10 cellular contexts compared by ENCODE assay signal in genomic region chr7:19117870-19118608, GRCh38. TPM values are rescaled to one million over a fixed set of nuclear protein-coding genes. Genes with fewer than 3 reads are reported as not detected.
A peak's percentile ranks its signal among the peaks of the same experiment; 100 is the strongest.
DNase-seq lines count a peak whose midpoint lies in the region; ATAC-seq and TF ChIP-seq lines count a peak whose summit lies in the region.
"Had no signal": no experiment of that assay in that cellular context is flagged by ENCODE, and none has a peak within 500 bp of the region (broad histone marks: within the 10 kb centered on the region; RNA-seq: fewer than 3 reads in every experiment).

No MANE protein-coding gene starts in this region.

- no peaks in the 10 kb centered on the region for H3K36me3 Mint-ChIP-seq in neural progenitor cell

- intact Hi-C loops in esophagus muscularis mucosa (cut with DNase I) = no loop called here

- H3K4me3 Mint-ChIP-seq in neural progenitor cell = peak overlapping the region; percentile 86

- CTCF ChIA-PET in BJ (lab: Yijun Ruan, JAX) = interaction anchor here (0.5 to 2.6 kb wide), 5 partner anchors 10 to 528 kb away, joined by 3 to 11 read pairs (median 4); no protein-coding TSS in a partner anchor

- no peaks in the 10 kb centered on the region for H3K79me2 ChIP-seq in neural progenitor cell (ENCODE audit: low read depth)

- no peaks in the 10 kb centered on the region for H3K27me3 ChIP-seq in BJ (ENCODE audit: control insufficient read depth, insufficient read depth, low read length)
- peaks cover 0 to 59% (median 8%) of the 10 kb centered on the region in 4 donors for H3K27me3 ChIP-seq in esophagus muscularis mucosa
- peaks cover 100% of the 10 kb centered on the region for H3K27me3 ChIP-seq in neural progenitor cell

- peak overlapping the region; percentile 83 for H3K4me2 ChIP-seq in neural progenitor cell

- POLR2A ChIA-PET in BJ (lab: Charles Lee) = interaction anchor here (0.7 to 1.0 kb wide), 4 partner anchors 11 to 1138 kb away, joined by 3 to 4 read pairs (median 3); no protein-coding TSS in a partner anchor

- H3K9ac ChIP-seq in neural progenitor cell = no peak overlapping the region

- H3K4me1 ChIP-seq in esophagus muscularis mucosa (peaks cover 16 to 40% (median 32%) of the 10 kb centered on the region in 4 donors), neural progenitor cell (peaks cover 6% of the 10 kb centered on the region)

- H3K27ac ChIP-seq in esophagus muscularis mucosa (replicated peaks in 1 of 4) = peak overlapping the region; percentile 78 to 87 (median 84)
- no peak overlapping the region for H3K27ac ChIP-seq in neural progenitor cell

- peak; percentile 38 for TF ChIP-seq CTCF in BJ (IDR thresholded peaks at IDR 0.05; ENCODE audit: insufficient read depth, low read depth, low read length)
- no peak for TF ChIP-seq CTCF in esophagus muscularis mucosa (IDR thresholded peaks at IDR 0.05)
- TF ChIP-seq CTCF in neural progenitor cell (IDR thresholded peaks at IDR 0.05) = peak; percentile 5

- no peak for TF ChIP-seq POLR2A in esophagus muscularis mucosa (IDR thresholded peaks at IDR 0.05; ENCODE audit: low read depth)

- H3K4me3 ChIP-seq in BJ (ENCODE audit: low read depth, low read length) (peak overlapping the region; percentile 87), esophagus muscularis mucosa (peak overlapping the region; percentile 59 to 89 (median 74)), neural progenitor cell (peak overlapping the region; percentile 53)

- no peaks in the 10 kb centered on the region for H3K9me3 Mint-ChIP-seq in neural progenitor cell

- H3K27ac Mint-ChIP-seq in neural progenitor cell = no peak overlapping the region

- 7% methylated on average over 8 of the region's 51 CpGs for WGBS in esophagus muscularis mucosa

- peaks cover 65% of the 10 kb centered on the region for H4K20me1 ChIP-seq in neural progenitor cell (ENCODE audit: low read depth)

- H3K9me3 ChIP-seq in esophagus muscularis mucosa (no peaks in the 10 kb centered on the region), neural progenitor cell (ENCODE audit: low read depth) (no peaks in the 10 kb centered on the region)

- TF ChIP-seq EP300 in esophagus muscularis mucosa (IDR thresholded peaks at IDR 0.05) = no peak

- no peak for ATAC-seq in GM18868 (IDR thresholded peaks at IDR 0.05; ENCODE audit: unreplicated experiment)

- peaks cover 18% of the 10 kb centered on the region for H3F3A ChIP-seq in neural progenitor cell (ENCODE audit: low read depth)

- H3K36me3 ChIP-seq in BJ (ENCODE audit: control insufficient read depth, insufficient read depth, low read length) (no peaks in the 10 kb centered on the region; the same call in 1 of the 2 replicates), esophagus muscularis mucosa (no peaks in the 10 kb centered on the region), neural progenitor cell (no peaks in the 10 kb centered on the region)

- H2AFZ ChIP-seq in neural progenitor cell (replicated peaks) = no peak overlapping the region

- H3K27me3 Mint-ChIP-seq in neural progenitor cell (ENCODE audit: insufficient read depth, low read depth) = peaks cover 55% of the 10 kb centered on the region

- no peak for DNase-seq in BJ (ENCODE audit: low read depth)
- peak; percentile 79 for DNase-seq in LHCN-M2 (ENCODE audit: low read depth)
- no peak for DNase-seq in esophagus muscularis mucosa (ENCODE audit: extremely low spot score)
- peak; percentile 57 for DNase-seq in neural progenitor cell (ENCODE audit: low spot score)
- no peak for DNase-seq in amygdala (lab: John Stamatoyannopoulos, UW)
- DNase-seq in GM19240 (ENCODE audit: insufficient read length, low spot score) = no peak
- no peak for DNase-seq in activated gamma-delta T cell treated with Interleukin-2 at 50 U/mL for 16 hours
- DNase-seq: caudate nucleus had no signal

- H3K4me1 Mint-ChIP-seq in neural progenitor cell = peaks cover 14% of the 10 kb centered on the region

RNA-seq across cellular contexts. Expression of gene TWIST1, which starts 0.6 kb away (rescaled TPM):
- 19.8 and 28.2 TPM in 2 replicates for polyA plus RNA-seq in BJ (2011; rRNA removed)
- polyA minus RNA-seq in BJ (2011; rRNA and poly(A)+ RNA removed) = 39.1 and 47.7 TPM in 2 replicates
- total RNA-seq in LHCN-M2 (2014; rRNA removed) (145 and 175 TPM in 2 replicates), esophagus muscularis mucosa (10 to 100 TPM; 15.6 to 18.3 (median 16.1) TPM), neural progenitor cell (ENCODE audit: low replicate concordance) (not detected in 2 replicates)
- polyA plus RNA-seq in LHCN-M2 (2012) = 77.6 TPM
- total RNA-seq: NCI-H460 had no signal

RNA-seq across cellular contexts. Expression of gene FERD3L, which starts 27.2 kb away (rescaled TPM):
- polyA plus RNA-seq in BJ (2011; rRNA removed) = not detected in 2 replicates
- polyA minus RNA-seq in BJ (2011; rRNA and poly(A)+ RNA removed) = not detected in 2 replicates
- total RNA-seq in LHCN-M2 (2014; rRNA removed) (not detected in 2 replicates), esophagus muscularis mucosa (not detected), neural progenitor cell (ENCODE audit: low replicate concordance) (not detected in 2 replicates)
- polyA plus RNA-seq in LHCN-M2 (2012) = not detected
- total RNA-seq: NCI-H460 had no signal

Comparison
In these comparisons a context has a peak if more than half of its experiments do, and no peak if none do; other contexts are left out.
1. DNase-seq: peak in LHCN-M2 (single experiment) and neural progenitor cell (single experiment); none in BJ (single experiment), esophagus muscularis mucosa (single experiment), amygdala (0 of 56), GM19240 (single experiment) and activated gamma-delta T cell treated with Interleukin-2 at 50 U/mL for 16 hours (single experiment).
2. CTCF ChIP-seq: peak in BJ (single experiment) and neural progenitor cell (single experiment); none in esophagus muscularis mucosa (0 of 3).
3. RNA of gene TWIST1, which starts 0.6 kb away (total RNA-seq): 145 to 175 TPM in LHCN-M2 and 15.6 to 18.3 TPM in esophagus muscularis mucosa; not detected in neural progenitor cell; every median in the first group is over 10 times any median in the second.
4. Peak in every context shown above with its lines, with median percentiles within 50 percentile points of each other: H3K4me3 ChIP-seq.